In genomic region chr1:55288245-55288644, GRCh38 we compare ENCODE assay signal across 10 cellular contexts.
A peak's percentile ranks its signal among the peaks of the same experiment; 100 is the strongest.
DNase-seq lines count a peak whose midpoint lies in the region; ATAC-seq and TF ChIP-seq lines count a peak whose summit lies in the region.
"Had no signal": no experiment of that assay in that cellular context is flagged by ENCODE, and none has a peak within 500 bp of the region (broad histone marks: within the 10 kb centered on the region; RNA-seq: fewer than 3 reads in every experiment).

No MANE protein-coding gene starts in this region.

- peak overlapping the region; percentile 43 for H3K27ac Mint-ChIP-seq in activated T-cell treated with anti-CD3 and anti-CD28 coated beads, Interleukin-2, amount 50 U/mL, for 72 hours
- no peak overlapping the region for H3K27ac Mint-ChIP-seq in activated naive CD4-positive, alpha-beta T cell treated with anti-CD3 and anti-CD28 coated beads, Interleukin-2, amount 50 U/mL, for 72 hours

- H3K9me3 Mint-ChIP-seq in activated T-cell treated with anti-CD3 and anti-CD28 coated beads, Interleukin-2, amount 50 U/mL, for 72 hours: no peaks in the 10 kb centered on the region
- no peaks in the 10 kb centered on the region for H3K9me3 Mint-ChIP-seq in activated T-cell treated with anti-CD3 and anti-CD28 coated beads, Interleukin-2, amount 50 U/mL, for 4 hours
- H3K9me3 Mint-ChIP-seq in activated naive CD4-positive, alpha-beta T cell treated with anti-CD3 and anti-CD28 coated beads, Interleukin-2, amount 50 U/mL, for 72 hours: no peaks in the 10 kb centered on the region

- no peaks in the 10 kb centered on the region for H3K9me2 ChIP-seq in MM.1S (replicated peaks; ENCODE audit: insufficient read depth, low read length)

- H2AFZ ChIP-seq in MM.1S (ENCODE audit: low read length): no peak overlapping the region

- H3K27ac ChIP-seq in MM.1S (ENCODE audit: low read length): peak overlapping the region; percentile 11; the same call in 1 of the 2 replicates
- H3K27ac ChIP-seq in tibial artery: peak overlapping the region; percentile 36 to 51
- H3K27ac ChIP-seq in RWPE1: no peak overlapping the region
- H3K27ac ChIP-seq: prostate gland had no signal

- no peak overlapping the region for H3K9ac ChIP-seq in MM.1S (ENCODE audit: low read length)

- H3K79me2 ChIP-seq in MM.1S (ENCODE audit: low read length): no peaks in the 10 kb centered on the region

- no peaks in the 10 kb centered on the region for H3K27me3 ChIP-seq in MM.1S (replicated peaks; ENCODE audit: insufficient read depth, low read length)
- H3K27me3 ChIP-seq in tibial artery: no peaks in the 10 kb centered on the region

- H3F3A ChIP-seq in MM.1S (ENCODE audit: insufficient read depth, low read length): no peaks in the 10 kb centered on the region

- no peaks in the 10 kb centered on the region for H4K20me1 ChIP-seq in MM.1S (ENCODE audit: insufficient read depth, low read length)

- H3K4me1 Mint-ChIP-seq in activated T-cell treated with anti-CD3 and anti-CD28 coated beads, Interleukin-2, amount 50 U/mL, for 72 hours (ENCODE audit: low read depth): peaks cover 23% of the 10 kb centered on the region
- peaks cover 17% of the 10 kb centered on the region for H3K4me1 Mint-ChIP-seq in activated T-cell treated with anti-CD3 and anti-CD28 coated beads, Interleukin-2, amount 50 U/mL, for 4 hours (ENCODE audit: low read depth)

- no peak for DNase-seq in activated T-cell treated with anti-CD3 and anti-CD28 coated beads, Interleukin-2, amount 50 U/mL, for 72 hours
- no peak for DNase-seq in activated T-cell treated with anti-CD3 and anti-CD28 coated beads, Interleukin-2, amount 50 U/mL, for 4 hours
- DNase-seq in MM.1S: peak; percentile 63
- DNase-seq in tibial artery: peak; percentile 49 to 89
- DNase-seq in activated naive CD4-positive, alpha-beta T cell treated with anti-CD3 and anti-CD28 coated beads, Interleukin-2, amount 50 U/mL, for 72 hours (ENCODE audit: low spot score in 2 of 2): no peak
- DNase-seq in RWPE1 (ENCODE audit: low spot score): no peak
- no peak for DNase-seq in activated CD4-positive, alpha-beta T cell treated with anti-CD3 and anti-CD28 coated beads, Interleukin-2, amount 50 U/mL, for 1 hour
- DNase-seq: activated naive CD4-positive, alpha-beta T cell treated with Interleukin-2 at 50 U/mL for 16 hours had no signal

- peak overlapping the region; percentile 20; the same call in 1 of the 2 replicates for H3K4me2 ChIP-seq in MM.1S (ENCODE audit: low read depth, low read length)

- H3K36me3 Mint-ChIP-seq in activated T-cell treated with anti-CD3 and anti-CD28 coated beads, Interleukin-2, amount 50 U/mL, for 72 hours (ENCODE audit: insufficient read depth in 2 of 2): no peaks in the 10 kb centered on the region
- H3K36me3 Mint-ChIP-seq in activated T-cell treated with anti-CD3 and anti-CD28 coated beads, Interleukin-2, amount 50 U/mL, for 4 hours (ENCODE audit: insufficient read depth): no peaks in the 10 kb centered on the region
- no peaks in the 10 kb centered on the region for H3K36me3 Mint-ChIP-seq in activated naive CD4-positive, alpha-beta T cell treated with anti-CD3 and anti-CD28 coated beads, Interleukin-2, amount 50 U/mL, for 72 hours

- CTCF ChIA-PET in RWPE1 (lab: Yijun Ruan, JAX): interaction anchor here (0.6 to 0.8 kb wide), 2 partner anchors 414 to 1291 kb away, joined by 3 to 4 read pairs; partner anchors contain the start of gene PLPP3

- peaks cover 13% of the 10 kb centered on the region for H3K4me1 ChIP-seq in MM.1S (ENCODE audit: low read length)
- H3K4me1 ChIP-seq in tibial artery: peaks cover 0 to 9% (median 3%) of the 10 kb centered on the region in 4 donors
- H3K4me1 ChIP-seq: prostate gland had no signal

- H3K36me3 ChIP-seq in MM.1S (replicated peaks; ENCODE audit: insufficient read depth, low read length) (no peaks in the 10 kb centered on the region), tibial artery (no peaks in the 10 kb centered on the region)
- H3K36me3 ChIP-seq: prostate gland had no signal

- POLR2A ChIA-PET in RWPE1 (lab: Yijun Ruan, JAX; ENCODE audit: low non-redundant PET): no interaction called here

- no peaks in the 10 kb centered on the region for H3K27me3 Mint-ChIP-seq in activated T-cell treated with anti-CD3 and anti-CD28 coated beads, Interleukin-2, amount 50 U/mL, for 72 hours (ENCODE audit: low read depth)
- peaks cover 11% of the 10 kb centered on the region for H3K27me3 Mint-ChIP-seq in activated T-cell treated with anti-CD3 and anti-CD28 coated beads, Interleukin-2, amount 50 U/mL, for 4 hours (ENCODE audit: low read depth)

- H3K9me3 ChIP-seq in MM.1S (replicated peaks; ENCODE audit: insufficient read depth, low read length) (no peaks in the 10 kb centered on the region), tibial artery (no peaks in the 10 kb centered on the region)
- H3K9me3 ChIP-seq: prostate gland had no signal

- H3K4me3 Mint-ChIP-seq in activated T-cell treated with anti-CD3 and anti-CD28 coated beads, Interleukin-2, amount 50 U/mL, for 72 hours: no peak overlapping the region
- no peak overlapping the region for H3K4me3 Mint-ChIP-seq in activated T-cell treated with anti-CD3 and anti-CD28 coated beads, Interleukin-2, amount 50 U/mL, for 4 hours

- no peak overlapping the region for H3K4me3 ChIP-seq in MM.1S (ENCODE audit: low read length)
- H3K4me3 ChIP-seq in tibial artery: peak overlapping the region; percentile 41 to 47
- H3K4me3 ChIP-seq: prostate gland had no signal

- TF ChIP-seq CTCF in MM.1S (IDR thresholded peaks at IDR 0.05; ENCODE audit: low read length): no peak
- TF ChIP-seq CTCF in tibial artery (IDR thresholded peaks at IDR 0.05): no peak
- TF ChIP-seq CTCF in RWPE1 (conservative IDR thresholded peaks at IDR 0.05; ENCODE audit: low read depth): no peak

- intact Hi-C loops in tibial artery (cut with DNase I; ENCODE audit: low total_unique reads): loop anchor here (5.0 to 10.0 kb wide), 2 partner anchors 157 to 1294 kb away; no protein-coding TSS in a partner anchor

- peak in 1 of 2 donors; percentile 47 for ATAC-seq in activated T-cell treated with anti-CD3 and anti-CD28 coated beads, Interleukin-2, amount 50 U/mL, for 72 hours (replicated peaks in 1 of 2)
- ATAC-seq in activated T-cell treated with anti-CD3 and anti-CD28 coated beads, Interleukin-2, amount 50 U/mL, for 4 hours: no peak
- peak; percentile 88 for ATAC-seq in HG02610 (IDR thresholded peaks at IDR 0.05; ENCODE audit: unreplicated experiment)
- ATAC-seq in activated naive CD4-positive, alpha-beta T cell treated with anti-CD3 and anti-CD28 coated beads, Interleukin-2, amount 50 U/mL, for 72 hours: no peak

Comparison
In these comparisons a context has a peak if more than half of its experiments do, and no peak if none do; other contexts are left out.
1. DNase-seq: peak in MM.1S (single experiment) and tibial artery (2 of 2); none in activated T-cell treated with anti-CD3 and anti-CD28 coated beads, Interleukin-2, amount 50 U/mL, for 72 hours (0 of 2), activated T-cell treated with anti-CD3 and anti-CD28 coated beads, Interleukin-2, amount 50 U/mL, for 4 hours (single experiment), activated naive CD4-positive, alpha-beta T cell treated with anti-CD3 and anti-CD28 coated beads, Interleukin-2, amount 50 U/mL, for 72 hours (0 of 2), RWPE1 (single experiment) and activated CD4-positive, alpha-beta T cell treated with anti-CD3 and anti-CD28 coated beads, Interleukin-2, amount 50 U/mL, for 1 hour (single experiment).